20 cellular contexts compared by ENCODE assay signal in genomic region chr3:111735912-111736311, GRCh38.
DNase-seq lines count a peak whose midpoint lies in the region; ATAC-seq, FAIRE-seq and TF ChIP-seq lines count a peak whose summit lies in the region.
"Had no signal": no experiment of that assay in that cellular context is flagged by ENCODE, and none has a peak within 500 bp of the region (broad histone marks: within the 10 kb centered on the region; RNA-seq: fewer than 3 reads in every experiment).

No MANE protein-coding gene starts in this region.

- H3K4me1 Mint-ChIP-seq in Caco-2 (ENCODE audit: low read depth, unreplicated experiment), result peaks cover 46% of the 10 kb centered on the region
- H3K4me1 Mint-ChIP-seq: B cell had no signal

- no peak overlapping the region for H2AFZ ChIP-seq in PC-3 (ENCODE audit: low read length)

- H3K36me3 ChIP-seq in Caco-2 (ENCODE audit: control insufficient read depth, insufficient read depth, low read length) (0 out of 2 replicates have a peak, but pooled peaks cover 2% of the 10 kb centered on the region), PC-3 (ENCODE audit: low read depth, low read length) (no peaks in the 10 kb centered on the region), pancreas (no peaks in the 10 kb centered on the region)

- no peaks in the 10 kb centered on the region for H3K9me3 ChIP-seq in Caco-2
- H3K9me3 ChIP-seq in PC-3 (ENCODE audit: low read length), result no peaks in the 10 kb centered on the region
- no peaks in the 10 kb centered on the region for H3K9me3 ChIP-seq in pancreas

- peak overlapping the region; percentile 59 for H3K4me2 ChIP-seq in PC-3 (ENCODE audit: low read length)

- no peak for FAIRE-seq in pancreas (lab: Jason Lieb, UNC)
- FAIRE-seq: D721Med, G401.6, GM12878, K562 had no signal

- no peaks in the 10 kb centered on the region for H3K9me2 ChIP-seq in PC-3 (replicated peaks; ENCODE audit: low read length)

- TF ChIP-seq CTCF in Caco-2 (IDR thresholded peaks at IDR 0.05; ENCODE audit: insufficient read depth in 1 of 2, low read depth in 1 of 2, low read length in 1 of 2, severe bottlenecking in 1 of 2, unreplicated experiment in 1 of 2) (no peak), PC-3 (conservative IDR thresholded peaks at IDR 0.05; ENCODE audit: low read depth, low read length) (no peak), fibroblast of pulmonary artery (IDR thresholded peaks at IDR 0.05; ENCODE audit: low read length, missing control alignments) (no peak), pancreas (IDR thresholded peaks at IDR 0.05) (no peak)

- H4K20me1 ChIP-seq in PC-3 (ENCODE audit: low read length), result no peaks in the 10 kb centered on the region

- intact Hi-C loops in Caco-2 (cut with micrococcal nuclease; ENCODE audit: unreplicated experiment) (loop anchor here (1.0 to 2.0 kb wide), 3 partner anchors 29 to 339 kb away; no protein-coding TSS in a partner anchor), PC-3 (cut with micrococcal nuclease) (loop anchor here (1.0 kb wide), 1 partner anchor 13 kb away; no protein-coding TSS in a partner anchor), pancreas (cut with DNase I) (no loop called here)

- ATAC-seq in PC-3, result no peak
- no peak for ATAC-seq in pancreas
- ATAC-seq: effector memory CD8-positive, alpha-beta T cell; GM12878; K562; sciatic nerve had no signal

- H3K27ac Mint-ChIP-seq in Caco-2 (ENCODE audit: unreplicated experiment), result peak overlapping the region; percentile 78
- H3K27ac Mint-ChIP-seq: B cell; effector memory CD8-positive, alpha-beta T cell had no signal

- H3K4me3 ChIP-seq in Caco-2 (ENCODE audit: low read depth, low read length) (no peak overlapping the region), PC-3 (ENCODE audit: low read length) (0 out of 2 replicates have a peak overlapping the region, but pooled peaks have one; percentile 1), fibroblast of pulmonary artery (replicated peaks; ENCODE audit: low read depth, low read length) (no peak overlapping the region), pancreas (no peak overlapping the region)
- H3K4me3 ChIP-seq: GM12878, K562 had no signal

- H3K27me3 ChIP-seq in Caco-2 (replicated peaks; ENCODE audit: control insufficient read depth, insufficient read depth, low read length) (no peaks in the 10 kb centered on the region), PC-3 (ENCODE audit: low read length) (no peaks in the 10 kb centered on the region), pancreas (no peaks in the 10 kb centered on the region)

- H3K27ac ChIP-seq in PC-3 (ENCODE audit: low read length), result peak overlapping the region; percentile 69
- peak overlapping the region in 3 of 4 donors; percentile 16 to 85 (median 77) for H3K27ac ChIP-seq in pancreas

- DNase-seq in Caco-2 (no peak), PC-3 (no peak), fibroblast of pulmonary artery (ENCODE audit: low read depth) (peak; percentile 31), pancreas (no peak), 8988T (no peak), midbrain (lab: John Stamatoyannopoulos, UW) (no peak)
- DNase-seq in activated naive CD4-positive, alpha-beta T cell treated with Interleukin-2 at 50 U/mL for 16 hours, result no peak
- DNase-seq: activated CD4-positive, alpha-beta T cell treated with anti-CD3 and anti-CD28 coated beads for 1 hour; amygdala; cerebellar nuclear complex; effector memory CD8-positive, alpha-beta T cell; NCI-H2029 treated with DMSO at 0.1 percent for 48 hours; NCI-H524; SIG-M5 had no signal

- H3K4me1 ChIP-seq in Caco-2 (peaks cover 57% of the 10 kb centered on the region), PC-3 (ENCODE audit: insufficient read depth, low read length) (peaks cover 65% of the 10 kb centered on the region), pancreas (peaks cover 54 to 58% (median 56%) of the 10 kb centered on the region in 3 donors)

- 0 out of 2 replicates have a peak, but pooled peaks cover 5% of the 10 kb centered on the region for H3K79me2 ChIP-seq in PC-3 (ENCODE audit: low read length)

- peak overlapping the region; percentile 79 for H3K4me3 Mint-ChIP-seq in Caco-2 (ENCODE audit: unreplicated experiment)
- H3K4me3 Mint-ChIP-seq: B cell; effector memory CD8-positive, alpha-beta T cell had no signal

- CTCF ChIA-PET in Caco-2 (lab: Charles Lee), result interaction anchor here (1.0 to 1.4 kb wide), 3 partner anchors 20 to 307 kb away, joined by 3 read pairs; no protein-coding TSS in a partner anchor
- CTCF ChIA-PET in PC-3 (lab: Charles Lee), result interaction anchor here (1.2 kb wide), 1 partner anchor 125 kb away, joined by 4 read pairs; no protein-coding TSS in a partner anchor

- H3F3A ChIP-seq in PC-3 (ENCODE audit: low read length, unreplicated experiment), result peaks cover 4% of the 10 kb centered on the region

- BruUV-seq in Caco-2 (replicated peaks; lab: Mats Ljungman, UMichigan), result no TSS peak
- BruUV-seq in PC-3 (replicated peaks; lab: Mats Ljungman, UMichigan), result no TSS peak

- no peak overlapping the region for H3K9ac ChIP-seq in PC-3 (ENCODE audit: low read length)

- H3K9me3 Mint-ChIP-seq in Caco-2 (ENCODE audit: unreplicated experiment), result no peaks in the 10 kb centered on the region
- H3K9me3 Mint-ChIP-seq: effector memory CD8-positive, alpha-beta T cell had no signal

- POLR2A ChIA-PET in Caco-2 (lab: Charles Lee) (interaction anchor here (0.6 to 1.0 kb wide), 4 partner anchors 46 to 1124 kb away, joined by 3 to 5 read pairs (median 4); partner anchors contain the start of gene ABHD10), PC-3 (lab: Charles Lee; ENCODE audit: unreplicated experiment) (interaction anchor here (0.6 kb wide), 1 partner anchor 77 kb away, joined by 3 read pairs; no protein-coding TSS in a partner anchor)

- 31 to 33% methylated on average over 1 of the region's 1 CpG for WGBS in pancreas, 2 donors

- peaks cover 54% of the 10 kb centered on the region for H3K36me3 Mint-ChIP-seq in Caco-2 (ENCODE audit: insufficient read depth, unreplicated experiment)

- no peaks in the 10 kb centered on the region for H3K27me3 Mint-ChIP-seq in Caco-2 (ENCODE audit: insufficient read depth, unreplicated experiment)
- H3K27me3 Mint-ChIP-seq: B cell; effector memory CD8-positive, alpha-beta T cell had no signal

Comparison
In these comparisons a context has a peak if more than half of its experiments do, and no peak if none do; other contexts are left out.
1. intact Hi-C loops: an anchor here in Caco-2 (1.0 to 2.0 kb wide) and PC-3 (1.0 kb wide); none called in pancreas.